In genomic region chr13:30673669-30674521, GRCh38 we compare ENCODE assay signal across 8 cellular contexts. TPM values are rescaled to one million over a fixed set of nuclear protein-coding genes. Genes with fewer than 3 reads are reported as not detected.
DNase-seq lines count a peak whose midpoint lies in the region; ATAC-seq and TF ChIP-seq lines count a peak whose summit lies in the region.

No MANE protein-coding gene starts in this region.

- no peaks in the 10 kb centered on the region for H3K27me3 ChIP-seq in NT2/D1 (ENCODE audit: insufficient read depth, insufficient read length)

- H3K4me3 ChIP-seq in NT2/D1 (ENCODE audit: insufficient read length, low read depth) = peak overlapping the region; percentile 46

- peak; percentile 77 for TF ChIP-seq CTCF in endothelial cell (IDR thresholded peaks at IDR 0.05; ENCODE audit: unreplicated experiment)

- no peaks in the 10 kb centered on the region for H3K36me3 ChIP-seq in NT2/D1 (ENCODE audit: insufficient read depth, insufficient read length, low read length)

- peaks cover 12% of the 10 kb centered on the region for H3K27me3 Mint-ChIP-seq in endothelial cell (ENCODE audit: unreplicated experiment)

- DNase-seq in COLO829 (ENCODE audit: low spot score) = peak; percentile 69
- DNase-seq in HS-5 (ENCODE audit: low read depth) = peak; percentile 40
- DNase-seq in NT2/D1 (ENCODE audit: low read depth, low spot score) = peak; percentile 68
- peak; percentile 78 for DNase-seq in activated CD8-positive, alpha-beta memory T cell treated with anti-CD3 and anti-CD28 coated beads, Interleukin-2, amount 50 U/mL, for 24 hours (ENCODE audit: extremely low read depth)
- DNase-seq in endothelial cell (ENCODE audit: low spot score) = peak; percentile 90
- DNase-seq in midbrain (lab: John Stamatoyannopoulos, UW) = peak; percentile 88
- peak; percentile 78 to 85 for DNase-seq in stimulated activated CD8-positive, alpha-beta memory T cell treated with anti-CD3 and anti-CD28 coated beads, Interleukin-2, amount 100 ng/mL, for 1 hour (ENCODE audit: low read depth in 2 of 2)

- H3K4me1 ChIP-seq in NT2/D1 (ENCODE audit: insufficient read depth, insufficient read length) = no peaks in the 10 kb centered on the region

- H3K9me3 ChIP-seq in NT2/D1 (ENCODE audit: insufficient read depth, low read length) = no peaks in the 10 kb centered on the region

- H3K9ac ChIP-seq in NT2/D1 (ENCODE audit: insufficient read length, low read depth) = peak overlapping the region; percentile 66

- H3K4me3 Mint-ChIP-seq in endothelial cell (ENCODE audit: unreplicated experiment) = peak overlapping the region; percentile 89

- H3K36me3 Mint-ChIP-seq in endothelial cell (ENCODE audit: low read depth, unreplicated experiment) = no peaks in the 10 kb centered on the region

- no peaks in the 10 kb centered on the region for H3K9me3 Mint-ChIP-seq in endothelial cell (ENCODE audit: unreplicated experiment)

- H3K27ac Mint-ChIP-seq in endothelial cell (ENCODE audit: unreplicated experiment) = peak overlapping the region; percentile 67

- peak; percentile 80 for ATAC-seq in GM21360 (IDR thresholded peaks at IDR 0.05; ENCODE audit: unreplicated experiment)

- peaks cover 4% of the 10 kb centered on the region for H3K4me1 Mint-ChIP-seq in endothelial cell (ENCODE audit: unreplicated experiment)

RNA-seq across cellular contexts. Expression of gene USPL1, which starts 56.2 kb away (rescaled TPM):
- 21.1 TPM for total RNA-seq in endothelial cell (ENCODE audit: unreplicated experiment)

Comparison
In these comparisons a context has a peak if more than half of its experiments do, and no peak if none do; other contexts are left out.
1. Peak in every context shown above with its lines: DNase-seq, ATAC-seq and H3K4me3 ChIP-seq.
2. DNase-seq: peak in every context shown above with its lines; median percentile 90 in endothelial cell; 88 in midbrain; 82 in stimulated activated CD8-positive, alpha-beta memory T cell treated with anti-CD3 and anti-CD28 coated beads, Interleukin-2, amount 100 ng/mL, for 1 hour; 78 in activated CD8-positive, alpha-beta memory T cell treated with anti-CD3 and anti-CD28 coated beads, Interleukin-2, amount 50 U/mL, for 24 hours; 69 in COLO829; 68 in NT2/D1; 40 in HS-5.